In the genomic region with DNA sequence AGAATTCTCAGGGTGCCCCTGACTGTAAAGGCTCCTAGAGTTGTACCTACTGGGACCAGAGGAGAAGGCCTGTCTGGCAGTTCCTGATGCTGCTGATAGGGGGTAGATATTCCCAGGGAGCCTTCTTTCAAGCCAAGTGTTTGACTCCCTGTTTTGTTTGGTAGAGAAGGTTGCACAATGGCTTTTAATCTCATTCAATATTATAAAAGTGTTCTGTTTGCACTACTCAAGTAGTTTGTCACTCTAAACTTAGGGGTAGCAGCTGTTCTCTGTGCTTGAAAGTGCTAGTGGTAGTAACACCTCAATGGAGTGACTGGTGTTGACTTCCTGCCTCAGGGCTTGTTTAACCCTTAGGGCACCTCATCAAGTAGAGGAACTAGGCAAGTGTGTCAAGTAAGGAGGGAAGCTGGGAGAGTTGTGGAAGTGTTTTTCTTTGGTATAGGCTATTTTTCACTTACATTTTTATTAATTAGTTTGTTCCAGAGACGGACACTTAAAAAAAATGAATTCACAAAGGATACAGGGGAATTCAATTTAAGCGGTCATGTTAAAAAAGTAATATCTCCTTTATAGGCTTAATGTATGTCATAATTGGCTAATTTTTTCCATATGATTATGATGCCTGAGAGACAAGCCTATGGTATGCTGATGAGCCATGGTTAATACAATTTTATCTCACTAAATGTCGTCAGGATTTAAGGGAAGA, we compare ENCODE assay signal across 1 cellular context.
TF ChIP-seq lines count a peak whose summit lies in the region.

No MANE protein-coding gene starts in this region.

TF ChIP-seq in H1, 55 proteins besides CTCF, POLR2A, EP300 and RAD21 (continued from another document):
- TF ChIP-seq, protein P1, sequence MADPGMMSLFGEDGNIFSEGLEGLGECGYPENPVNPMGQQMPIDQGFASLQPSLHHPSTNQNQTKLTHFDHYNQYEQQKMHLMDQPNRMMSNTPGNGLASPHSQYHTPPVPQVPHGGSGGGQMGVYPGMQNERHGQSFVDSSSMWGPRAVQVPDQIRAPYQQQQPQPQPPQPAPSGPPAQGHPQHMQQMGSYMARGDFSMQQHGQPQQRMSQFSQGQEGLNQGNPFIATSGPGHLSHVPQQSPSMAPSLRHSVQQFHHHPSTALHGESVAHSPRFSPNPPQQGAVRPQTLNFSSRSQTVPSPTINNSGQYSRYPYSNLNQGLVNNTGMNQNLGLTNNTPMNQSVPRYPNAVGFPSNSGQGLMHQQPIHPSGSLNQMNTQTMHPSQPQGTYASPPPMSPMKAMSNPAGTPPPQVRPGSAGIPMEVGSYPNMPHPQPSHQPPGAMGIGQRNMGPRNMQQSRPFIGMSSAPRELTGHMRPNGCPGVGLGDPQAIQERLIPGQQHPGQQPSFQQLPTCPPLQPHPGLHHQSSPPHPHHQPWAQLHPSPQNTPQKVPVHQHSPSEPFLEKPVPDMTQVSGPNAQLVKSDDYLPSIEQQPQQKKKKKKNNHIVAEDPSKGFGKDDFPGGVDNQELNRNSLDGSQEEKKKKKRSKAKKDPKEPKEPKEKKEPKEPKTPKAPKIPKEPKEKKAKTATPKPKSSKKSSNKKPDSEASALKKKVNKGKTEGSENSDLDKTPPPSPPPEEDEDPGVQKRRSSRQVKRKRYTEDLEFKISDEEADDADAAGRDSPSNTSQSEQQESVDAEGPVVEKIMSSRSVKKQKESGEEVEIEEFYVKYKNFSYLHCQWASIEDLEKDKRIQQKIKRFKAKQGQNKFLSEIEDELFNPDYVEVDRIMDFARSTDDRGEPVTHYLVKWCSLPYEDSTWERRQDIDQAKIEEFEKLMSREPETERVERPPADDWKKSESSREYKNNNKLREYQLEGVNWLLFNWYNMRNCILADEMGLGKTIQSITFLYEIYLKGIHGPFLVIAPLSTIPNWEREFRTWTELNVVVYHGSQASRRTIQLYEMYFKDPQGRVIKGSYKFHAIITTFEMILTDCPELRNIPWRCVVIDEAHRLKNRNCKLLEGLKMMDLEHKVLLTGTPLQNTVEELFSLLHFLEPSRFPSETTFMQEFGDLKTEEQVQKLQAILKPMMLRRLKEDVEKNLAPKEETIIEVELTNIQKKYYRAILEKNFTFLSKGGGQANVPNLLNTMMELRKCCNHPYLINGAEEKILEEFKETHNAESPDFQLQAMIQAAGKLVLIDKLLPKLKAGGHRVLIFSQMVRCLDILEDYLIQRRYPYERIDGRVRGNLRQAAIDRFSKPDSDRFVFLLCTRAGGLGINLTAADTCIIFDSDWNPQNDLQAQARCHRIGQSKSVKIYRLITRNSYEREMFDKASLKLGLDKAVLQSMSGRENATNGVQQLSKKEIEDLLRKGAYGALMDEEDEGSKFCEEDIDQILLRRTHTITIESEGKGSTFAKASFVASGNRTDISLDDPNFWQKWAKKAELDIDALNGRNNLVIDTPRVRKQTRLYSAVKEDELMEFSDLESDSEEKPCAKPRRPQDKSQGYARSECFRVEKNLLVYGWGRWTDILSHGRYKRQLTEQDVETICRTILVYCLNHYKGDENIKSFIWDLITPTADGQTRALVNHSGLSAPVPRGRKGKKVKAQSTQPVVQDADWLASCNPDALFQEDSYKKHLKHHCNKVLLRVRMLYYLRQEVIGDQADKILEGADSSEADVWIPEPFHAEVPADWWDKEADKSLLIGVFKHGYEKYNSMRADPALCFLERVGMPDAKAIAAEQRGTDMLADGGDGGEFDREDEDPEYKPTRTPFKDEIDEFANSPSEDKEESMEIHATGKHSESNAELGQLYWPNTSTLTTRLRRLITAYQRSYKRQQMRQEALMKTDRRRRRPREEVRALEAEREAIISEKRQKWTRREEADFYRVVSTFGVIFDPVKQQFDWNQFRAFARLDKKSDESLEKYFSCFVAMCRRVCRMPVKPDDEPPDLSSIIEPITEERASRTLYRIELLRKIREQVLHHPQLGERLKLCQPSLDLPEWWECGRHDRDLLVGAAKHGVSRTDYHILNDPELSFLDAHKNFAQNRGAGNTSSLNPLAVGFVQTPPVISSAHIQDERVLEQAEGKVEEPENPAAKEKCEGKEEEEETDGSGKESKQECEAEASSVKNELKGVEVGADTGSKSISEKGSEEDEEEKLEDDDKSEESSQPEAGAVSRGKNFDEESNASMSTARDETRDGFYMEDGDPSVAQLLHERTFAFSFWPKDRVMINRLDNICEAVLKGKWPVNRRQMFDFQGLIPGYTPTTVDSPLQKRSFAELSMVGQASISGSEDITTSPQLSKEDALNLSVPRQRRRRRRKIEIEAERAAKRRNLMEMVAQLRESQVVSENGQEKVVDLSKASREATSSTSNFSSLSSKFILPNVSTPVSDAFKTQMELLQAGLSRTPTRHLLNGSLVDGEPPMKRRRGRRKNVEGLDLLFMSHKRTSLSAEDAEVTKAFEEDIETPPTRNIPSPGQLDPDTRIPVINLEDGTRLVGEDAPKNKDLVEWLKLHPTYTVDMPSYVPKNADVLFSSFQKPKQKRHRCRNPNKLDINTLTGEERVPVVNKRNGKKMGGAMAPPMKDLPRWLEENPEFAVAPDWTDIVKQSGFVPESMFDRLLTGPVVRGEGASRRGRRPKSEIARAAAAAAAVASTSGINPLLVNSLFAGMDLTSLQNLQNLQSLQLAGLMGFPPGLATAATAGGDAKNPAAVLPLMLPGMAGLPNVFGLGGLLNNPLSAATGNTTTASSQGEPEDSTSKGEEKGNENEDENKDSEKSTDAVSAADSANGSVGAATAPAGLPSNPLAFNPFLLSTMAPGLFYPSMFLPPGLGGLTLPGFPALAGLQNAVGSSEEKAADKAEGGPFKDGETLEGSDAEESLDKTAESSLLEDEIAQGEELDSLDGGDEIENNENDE (IDR thresholded peaks at IDR 0.05; ENCODE audit: insufficient replicate concordance, low read length) = no peak
- TF ChIP-seq TBP (IDR thresholded peaks at IDR 0.05; ENCODE audit: low read depth, low read length) (no peak), CEBPB (IDR thresholded peaks at IDR 0.05; ENCODE audit: low read depth, low read length) (0 out of 2 replicates have a peak, but pooled peaks have one; percentile 24)
TF ChIP-seq in H1: peak in this region for 1.
